Comparison of ENCODE assay signal across 29 cellular contexts in the genomic region with DNA sequence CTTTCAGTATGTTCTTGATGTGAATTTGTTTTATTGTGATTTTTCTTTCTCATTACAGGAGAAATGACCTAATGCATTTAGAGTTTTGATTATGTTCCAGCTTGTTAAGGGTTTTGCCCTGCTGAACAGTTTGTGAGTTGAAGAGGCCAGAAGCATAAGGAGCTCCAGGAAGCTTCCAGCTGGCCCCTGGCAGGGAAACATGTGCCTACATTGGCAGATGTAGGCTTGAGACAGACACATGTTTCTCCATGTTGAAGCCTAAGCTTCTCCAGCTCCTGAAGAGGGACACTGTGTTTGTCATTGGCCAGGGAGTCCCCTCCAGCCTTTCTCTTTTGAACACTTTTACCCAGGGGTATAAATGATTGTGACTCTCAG.
"Had no signal": no experiment of that assay in that cellular context is flagged by ENCODE, and none has a peak within 500 bp of the region (broad histone marks: within the 10 kb centered on the region; RNA-seq: fewer than 3 reads in every experiment).

No MANE protein-coding gene starts in this region.

- H3K9me3 ChIP-seq: esophagus squamous epithelium, gastrocnemius medialis, pancreas, prostate gland, sigmoid colon, thoracic aorta, vagina had no signal

- H3K4me3 ChIP-seq: esophagus squamous epithelium, gastrocnemius medialis, pancreas, prostate gland, sigmoid colon, thoracic aorta, vagina had no signal

- ATAC-seq: activated CD4-positive, alpha-beta T cell treated with anti-CD3 and anti-CD28 coated beads for 36 hours; gastrocnemius medialis; left cardiac atrium; left ventricle myocardium superior; pancreas; stimulated activated effector memory CD8-positive, alpha-beta T cell treated with anti-CD3 and anti-CD28 coated beads, Interleukin-12 subunit alpha, Interleukin-12 subunit beta, amount 100 ng/mL, for 72 hours; T-cell had no signal

- H3K27ac ChIP-seq: brain microvascular endothelial cell, gastrocnemius medialis, pancreas, prostate gland, sigmoid colon, thoracic aorta, vagina had no signal

- H3K4me3 Mint-ChIP-seq: activated CD4-positive, alpha-beta T cell treated with anti-CD3 and anti-CD28 coated beads for 36 hours; activated naive CD8-positive, alpha-beta T cell treated with anti-CD3 and anti-CD28 coated beads for 36 hours; endodermal cell; mesothelial cell of epicardium; naive B cell; stimulated activated effector memory CD8-positive, alpha-beta T cell treated with anti-CD3 and anti-CD28 coated beads, Interleukin-12 subunit alpha, Interleukin-12 subunit beta, amount 100 ng/mL, for 72 hours; stimulated activated naive CD8-positive, alpha-beta T cell treated with anti-CD3 and anti-CD28 coated beads, Interleukin-15, Interleukin-2, amounts not matched to agents 100 ng/mL and 50 ng/mL, for 24 hours; T-cell; T-helper 2 cell treated with Interferon-gamma antibody and Interleukin-4, amounts not matched to agents 5 μg/mL and 100 μg/mL, for 36 hours; type B pancreatic cell had no signal

- H3K9me3 Mint-ChIP-seq: activated naive CD8-positive, alpha-beta T cell treated with anti-CD3 and anti-CD28 coated beads for 36 hours; endodermal cell; stimulated activated effector memory CD8-positive, alpha-beta T cell treated with anti-CD3 and anti-CD28 coated beads, Interleukin-12 subunit alpha, Interleukin-12 subunit beta, amount 100 ng/mL, for 72 hours; stimulated activated naive CD8-positive, alpha-beta T cell treated with anti-CD3 and anti-CD28 coated beads, Interleukin-15, Interleukin-2, amounts not matched to agents 100 ng/mL and 50 ng/mL, for 24 hours; T-helper 2 cell treated with Interferon-gamma antibody and Interleukin-4, amounts not matched to agents 5 μg/mL and 100 μg/mL, for 36 hours; type B pancreatic cell had no signal

- H3K4me1 ChIP-seq: gastrocnemius medialis, pancreas had no signal

- H3K27me3 ChIP-seq: brain microvascular endothelial cell, pancreas, sigmoid colon, vagina had no signal

- H3K27ac Mint-ChIP-seq: activated CD4-positive, alpha-beta T cell treated with anti-CD3 and anti-CD28 coated beads for 36 hours; activated naive CD8-positive, alpha-beta T cell treated with anti-CD3 and anti-CD28 coated beads for 36 hours; endodermal cell; mesothelial cell of epicardium; naive B cell; stimulated activated effector memory CD8-positive, alpha-beta T cell treated with anti-CD3 and anti-CD28 coated beads, Interleukin-12 subunit alpha, Interleukin-12 subunit beta, amount 100 ng/mL, for 72 hours; stimulated activated naive CD8-positive, alpha-beta T cell treated with anti-CD3 and anti-CD28 coated beads, Interleukin-15, Interleukin-2, amounts not matched to agents 100 ng/mL and 50 ng/mL, for 24 hours; T-cell; T-helper 2 cell treated with Interferon-gamma antibody and Interleukin-4, amounts not matched to agents 5 μg/mL and 100 μg/mL, for 36 hours; type B pancreatic cell had no signal

- H3K36me3 Mint-ChIP-seq: activated naive CD8-positive, alpha-beta T cell treated with anti-CD3 and anti-CD28 coated beads for 36 hours; mesothelial cell of epicardium; stimulated activated effector memory CD8-positive, alpha-beta T cell treated with anti-CD3 and anti-CD28 coated beads, Interleukin-12 subunit alpha, Interleukin-12 subunit beta, amount 100 ng/mL, for 72 hours; T-cell; type B pancreatic cell had no signal

- H3K4me1 Mint-ChIP-seq: activated CD4-positive, alpha-beta T cell treated with anti-CD3 and anti-CD28 coated beads for 36 hours; activated naive CD8-positive, alpha-beta T cell treated with anti-CD3 and anti-CD28 coated beads for 36 hours; endodermal cell; naive B cell; stimulated activated effector memory CD8-positive, alpha-beta T cell treated with anti-CD3 and anti-CD28 coated beads, Interleukin-12 subunit alpha, Interleukin-12 subunit beta, amount 100 ng/mL, for 72 hours; T-cell had no signal

- DNase-seq: activated CD4-positive, alpha-beta T cell treated with anti-CD3 and anti-CD28 coated beads for 36 hours; activated CD4-positive, alpha-beta T cell treated with anti-CD3 and anti-CD28 coated beads, Interleukin-2, amount 50 U/mL, for 4 hours; activated CD4-positive, CD25-positive, alpha-beta regulatory T cell; activated effector memory CD4-positive, alpha-beta T cell treated with Interleukin-2 at 50 U/mL for 16 hours; activated naive CD4-positive, alpha-beta T cell treated with Interleukin-2 at 50 U/mL for 16 hours; activated naive CD8-positive, alpha-beta T cell treated with anti-CD3 and anti-CD28 coated beads for 36 hours; brain microvascular endothelial cell; endodermal cell; esophagus squamous epithelium; gastrocnemius medialis; glutamatergic neuron; islet precursor cell; left cardiac atrium; left ventricle myocardium superior; naive B cell; retina; sigmoid colon; small intestine; stimulated activated CD4-positive, alpha-beta T cell treated with anti-CD3 and anti-CD28 coated beads, Interleukin-4, amount 100 ng/mL, for 24 hours; T-cell had no signal

- H3K36me3 ChIP-seq: brain microvascular endothelial cell, esophagus squamous epithelium, gastrocnemius medialis, pancreas, prostate gland, sigmoid colon, thoracic aorta, vagina had no signal
